12 cellular contexts compared by ENCODE assay signal in genomic region chr1:88488277-88488676, GRCh38.
"Had no signal": no experiment of that assay in that cellular context is flagged by ENCODE, and none has a peak within 500 bp of the region (broad histone marks: within the 10 kb centered on the region; RNA-seq: fewer than 3 reads in every experiment).

No MANE protein-coding gene starts in this region.

- H3K27ac ChIP-seq: brain microvascular endothelial cell, prostate gland had no signal

- FAIRE-seq: endothelial cell of umbilical vein had no signal

- H3K27me3 ChIP-seq: brain microvascular endothelial cell had no signal

- H3K4me1 ChIP-seq: prostate gland had no signal

- DNase-seq: activated CD4-positive, alpha-beta T cell treated with anti-CD3 and anti-CD28 coated beads, Interleukin-2, amount 10 ng/mL, durations not matched to agents 7 days and 5 days; activated naive CD4-positive, alpha-beta T cell treated with Interleukin-2 at 50 U/mL for 16 hours; anterior cingulate cortex; brain microvascular endothelial cell; cortex of kidney; effector CD8-positive, alpha-beta T cell; islet precursor cell; midbrain; right cardiac atrium; stimulated activated naive CD8-positive, alpha-beta T cell treated with anti-CD3 and anti-CD28 coated beads, Interleukin-15, Interleukin-2, amounts not matched to agents 100 U/mL and 50 U/mL, for 24 hours had no signal

- ATAC-seq: right cardiac atrium; stimulated activated naive CD8-positive, alpha-beta T cell treated with anti-CD3 and anti-CD28 coated beads, Interleukin-15, Interleukin-2, amounts not matched to agents 100 U/mL and 50 U/mL, for 24 hours had no signal
